In the genomic region with DNA sequence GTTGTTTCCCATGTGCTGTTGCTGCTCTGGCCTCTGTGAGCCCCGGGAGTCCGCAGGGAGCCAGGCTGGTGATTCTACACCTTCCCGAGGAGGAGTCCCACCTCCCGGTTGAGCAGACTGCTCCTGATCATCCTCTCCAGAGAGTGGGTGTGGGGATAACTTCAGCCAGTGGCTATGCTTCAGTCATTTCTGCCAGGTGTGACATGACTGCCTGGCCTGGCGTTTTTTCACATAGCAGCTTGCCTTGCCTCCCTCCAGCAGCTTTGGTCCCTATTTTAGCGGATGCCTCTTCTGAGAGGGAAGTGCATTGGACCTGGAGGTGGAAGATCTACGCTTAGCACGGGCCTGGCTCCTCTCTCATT, we compare ENCODE assay signal across 15 cellular contexts. TPM values are rescaled to one million over a fixed set of nuclear protein-coding genes. Genes with fewer than 3 reads are reported as not detected.
DNase-seq lines count a peak whose midpoint lies in the region; ATAC-seq and TF ChIP-seq lines count a peak whose summit lies in the region.
"Had no signal": no experiment of that assay in that cellular context is flagged by ENCODE, and none has a peak within 500 bp of the region (broad histone marks: within the 10 kb centered on the region; RNA-seq: fewer than 3 reads in every experiment).

No MANE protein-coding gene starts in this region.

- H3K4me3 Mint-ChIP-seq in endodermal cell, result no peak overlapping the region

- no peaks in the 10 kb centered on the region for H3K27me3 Mint-ChIP-seq in endodermal cell (ENCODE audit: insufficient read depth)

- no peak overlapping the region for H3K27ac ChIP-seq in endodermal cell (ENCODE audit: low read depth, low read length)
- H3K27ac ChIP-seq: KMS-11, SJCRH30 had no signal

- 93 to 97% methylated on average over 4 to 8 of the region's 8 CpGs for WGBS in endodermal cell (ENCODE audit: insufficient coverage in 1 of 2, insufficient read length in 1 of 2), 2 experiments

- peaks cover 14% of the 10 kb centered on the region for H3K36me3 Mint-ChIP-seq in endodermal cell (ENCODE audit: low read depth)

- no peaks in the 10 kb centered on the region for H3K27me3 ChIP-seq in endodermal cell (ENCODE audit: control insufficient read depth, insufficient read depth, low read length, poor library complexity, severe bottlenecking)
- H3K27me3 ChIP-seq: SJCRH30 had no signal

- H3K4me3 ChIP-seq in endodermal cell (ENCODE audit: low read length), result no peak overlapping the region
- H3K4me3 ChIP-seq: SJCRH30 had no signal

- peaks cover 22% of the 10 kb centered on the region for H3K36me3 ChIP-seq in endodermal cell (ENCODE audit: control insufficient read depth, insufficient read depth, low read length)
- H3K36me3 ChIP-seq: SJCRH30 had no signal

- peaks cover 35% of the 10 kb centered on the region for H3K4me1 Mint-ChIP-seq in endodermal cell

- peak; percentile 56 for DNase-seq in activated effector memory CD4-positive, alpha-beta T cell treated with anti-CD3 and anti-CD28 coated beads, Interleukin-2, amount 50 U/mL, for 16 hours
- no peak for DNase-seq in activated effector memory CD4-positive, alpha-beta T cell treated with Interleukin-2 at 50 U/mL for 16 hours
- no peak for DNase-seq in endodermal cell
- no peak for DNase-seq in Right ventricle myocardium inferior (ENCODE audit: missing footprints)
- DNase-seq in superior temporal gyrus (ENCODE audit: extremely low spot score), result no peak
- no peak for DNase-seq in SW 1271 (lab: John Stamatoyannopoulos, UW)
- DNase-seq: COR-L47, MV-4-11, NCI-H1694 treated with DMSO at 0.1 percent for 48 hours, NCI-H345, PC-3, RPMI8226, SJCRH30 had no signal

- peak; percentile 1 for TF ChIP-seq CTCF in GM12873 (IDR thresholded peaks at IDR 0.05; ENCODE audit: insufficient read depth, low read depth, low read length, missing control alignments)
- no peak for TF ChIP-seq CTCF in endodermal cell (conservative IDR thresholded peaks at IDR 0.05)

- intact Hi-C loops in Right ventricle myocardium inferior (cut with DNase I), result no loop called here

- H3K4me1 ChIP-seq in endodermal cell (ENCODE audit: control insufficient read depth, insufficient read depth, low read length), result peaks cover 3% of the 10 kb centered on the region
- H3K4me1 ChIP-seq: SJCRH30 had no signal

- no peaks in the 10 kb centered on the region for H3K9me3 Mint-ChIP-seq in endodermal cell

- peak overlapping the region; percentile 55 for H3K27ac Mint-ChIP-seq in endodermal cell

- H3K9me3 ChIP-seq in endodermal cell (ENCODE audit: control insufficient read depth, low read length), result no peaks in the 10 kb centered on the region
- H3K9me3 ChIP-seq: SJCRH30 had no signal

- no peak overlapping the region for H3K9ac ChIP-seq in endodermal cell (ENCODE audit: extremely low read depth, low read length, poor library complexity, severe bottlenecking)
- H3K9ac ChIP-seq: KMS-11 had no signal

- no peak for ATAC-seq in Right ventricle myocardium inferior
- ATAC-seq: PC-3 had no signal

RNA-seq across cellular contexts. Expression of gene GHRL, which starts 1.6 kb away (rescaled TPM):
- total RNA-seq in endodermal cell (not detected), Right ventricle myocardium inferior (0.30 TPM)
- 0.36 TPM for polyA plus RNA-seq in endodermal cell (2013, experiment 1 of 2)
- not detected for polyA plus RNA-seq in endodermal cell (2013, experiment 2 of 2)
- total RNA-seq: PC-3, SJCRH30 had no signal

RNA-seq across cellular contexts. Expression of gene SEC13, which starts 29.8 kb away (rescaled TPM):
- total RNA-seq in endodermal cell, result 100 to 1,000 TPM; 140 to 142 TPM
- 118 TPM for polyA plus RNA-seq in endodermal cell (2013, experiment 1 of 2)
- 117 TPM for polyA plus RNA-seq in endodermal cell (2013, experiment 2 of 2)
- 52.4 TPM for total RNA-seq in Right ventricle myocardium inferior

RNA-seq across cellular contexts. Expression of gene TATDN2, which starts 42.9 kb away (rescaled TPM):
- total RNA-seq in endodermal cell, result 10 to 100 TPM; 34.0 to 34.1 TPM
- polyA plus RNA-seq in endodermal cell (2013, experiment 1 of 2), result 18.5 TPM
- 16.3 TPM for polyA plus RNA-seq in endodermal cell (2013, experiment 2 of 2)
- 15.1 TPM for total RNA-seq in Right ventricle myocardium inferior
